16 cellular contexts compared by ENCODE assay signal in the genomic region with DNA sequence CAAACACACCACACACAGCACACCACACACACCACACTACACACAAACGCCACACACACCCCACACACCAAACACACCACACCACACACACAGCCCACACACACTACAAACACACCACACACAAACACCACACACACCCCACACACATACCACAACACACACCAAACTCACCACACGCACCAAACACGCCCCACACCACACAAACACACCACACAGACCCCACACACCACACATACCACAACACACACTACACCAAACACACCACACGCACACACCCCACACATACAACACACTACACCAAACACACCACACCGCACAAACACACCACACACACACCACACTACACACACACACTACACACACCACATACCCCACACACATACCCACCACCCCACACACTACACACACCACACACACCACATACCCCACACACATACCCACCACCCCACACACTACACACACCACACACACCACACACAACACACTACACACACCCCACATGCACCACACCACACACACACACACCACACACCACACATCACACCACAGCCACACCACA.
DNase-seq lines count a peak whose midpoint lies in the region; ATAC-seq and TF ChIP-seq lines count a peak whose summit lies in the region.
"Had no signal": no experiment of that assay in that cellular context is flagged by ENCODE, and none has a peak within 500 bp of the region (broad histone marks: within the 10 kb centered on the region; RNA-seq: fewer than 3 reads in every experiment).

No MANE protein-coding gene starts in this region.

- H3K9me3 Mint-ChIP-seq in activated CD4-positive, alpha-beta T cell treated with anti-CD3 and anti-CD28 coated beads for 36 hours (ENCODE audit: low read depth): no peaks in the 10 kb centered on the region
- H3K9me3 Mint-ChIP-seq in activated T-helper 17 cell treated with anti-CD3 and anti-CD28 coated beads, Interleukin-2, amount 50 U/mL, for 72 hours: no peaks in the 10 kb centered on the region
- H3K9me3 Mint-ChIP-seq in stimulated activated naive B cell treated with anti-CD40 and anti-IgM and Interleukin-4, amounts not matched to agents 10 μg/mL and 1 μg/mL and 100 μg/mL, for 72 hours: peaks cover 2 to 5% of the 10 kb centered on the region in 2 donors
- no peaks in the 10 kb centered on the region for H3K9me3 Mint-ChIP-seq in chondrocyte (ENCODE audit: low read depth)
- H3K9me3 Mint-ChIP-seq: activated naive CD4-positive, alpha-beta T cell treated with anti-CD3 and anti-CD28 coated beads, Interleukin-2, amount 10 ng/mL, durations not matched to agents 7 days and 5 days had no signal

- H3K4me1 Mint-ChIP-seq in activated CD4-positive, alpha-beta T cell treated with anti-CD3 and anti-CD28 coated beads for 36 hours: peaks cover 29% of the 10 kb centered on the region
- peaks cover 13% of the 10 kb centered on the region for H3K4me1 Mint-ChIP-seq in activated T-helper 17 cell treated with anti-CD3 and anti-CD28 coated beads, Interleukin-2, amount 50 U/mL, for 72 hours
- H3K4me1 Mint-ChIP-seq in stimulated activated naive B cell treated with anti-CD40 and anti-IgM and Interleukin-4, amounts not matched to agents 10 μg/mL and 1 μg/mL and 100 μg/mL, for 72 hours: peaks cover 17 to 33% of the 10 kb centered on the region in 2 donors
- H3K4me1 Mint-ChIP-seq in chondrocyte (ENCODE audit: low read depth): peaks cover 32% of the 10 kb centered on the region

- no peak overlapping the region for H3K4me3 Mint-ChIP-seq in activated CD4-positive, alpha-beta T cell treated with anti-CD3 and anti-CD28 coated beads for 36 hours
- peak overlapping the region; percentile 49 for H3K4me3 Mint-ChIP-seq in activated T-helper 17 cell treated with anti-CD3 and anti-CD28 coated beads, Interleukin-2, amount 50 U/mL, for 72 hours
- peak overlapping the region; percentile 54 to 56 for H3K4me3 Mint-ChIP-seq in stimulated activated naive B cell treated with anti-CD40 and anti-IgM and Interleukin-4, amounts not matched to agents 10 μg/mL and 1 μg/mL and 100 μg/mL, for 72 hours
- no peak overlapping the region for H3K4me3 Mint-ChIP-seq in chondrocyte (ENCODE audit: unreplicated experiment)

- no peaks in the 10 kb centered on the region for H3K27me3 ChIP-seq in SJCRH30
- H3K27me3 ChIP-seq: SJSA1 had no signal

- CTCF ChIA-PET in activated CD4-positive, alpha-beta T cell treated with anti-CD3 and anti-CD28 coated beads for 36 hours (lab: Charles Lee): interaction anchor here (1.2 kb wide), 1 partner anchor 9 kb away, joined by 3 read pairs; no protein-coding TSS in a partner anchor

- ATAC-seq in activated CD4-positive, alpha-beta T cell treated with anti-CD3 and anti-CD28 coated beads for 36 hours: peak; percentile 4
- no peak for ATAC-seq in activated T-helper 17 cell treated with anti-CD3 and anti-CD28 coated beads, Interleukin-2, amount 50 U/mL, for 72 hours (replicated peaks)
- ATAC-seq in stimulated activated naive B cell treated with anti-CD40 and anti-IgM and Interleukin-4, amounts not matched to agents 10 μg/mL and 1 μg/mL and 100 μg/mL, for 72 hours (replicated peaks): no peak
- no peak for ATAC-seq in GM18519 (IDR thresholded peaks at IDR 0.05; ENCODE audit: low FRiP score, unreplicated experiment)

- H3K27ac Mint-ChIP-seq in activated CD4-positive, alpha-beta T cell treated with anti-CD3 and anti-CD28 coated beads for 36 hours: no peak overlapping the region
- H3K27ac Mint-ChIP-seq in activated T-helper 17 cell treated with anti-CD3 and anti-CD28 coated beads, Interleukin-2, amount 50 U/mL, for 72 hours: no peak overlapping the region
- H3K27ac Mint-ChIP-seq in stimulated activated naive B cell treated with anti-CD40 and anti-IgM and Interleukin-4, amounts not matched to agents 10 μg/mL and 1 μg/mL and 100 μg/mL, for 72 hours: no peak overlapping the region
- no peak overlapping the region for H3K27ac Mint-ChIP-seq in chondrocyte (ENCODE audit: unreplicated experiment)
- H3K27ac Mint-ChIP-seq: activated naive CD4-positive, alpha-beta T cell treated with anti-CD3 and anti-CD28 coated beads, Interleukin-2, amount 10 ng/mL, durations not matched to agents 7 days and 5 days had no signal

- intact Hi-C loops in activated CD4-positive, alpha-beta T cell treated with anti-CD3 and anti-CD28 coated beads for 36 hours (cut with DNase I, micrococcal nuclease): loop anchor here in 1 of 2 experiments (10.0 kb wide), 1 partner anchor 58 kb away; no protein-coding TSS in a partner anchor

- H3K9me3 ChIP-seq in iPS-18c (ENCODE audit: control insufficient read depth, insufficient read depth, low read length) (no peaks in the 10 kb centered on the region), SJCRH30 (replicated peaks) (0 out of 2 replicates have a peak, but pooled peaks cover 3% of the 10 kb centered on the region)
- H3K9me3 ChIP-seq: colonic mucosa, lower lobe of right lung, SJSA1 had no signal

- no peaks in the 10 kb centered on the region for H3K36me3 ChIP-seq in SJCRH30
- H3K36me3 ChIP-seq: colonic mucosa, lower lobe of right lung, SJSA1 had no signal

- no peak overlapping the region for H3K27ac ChIP-seq in SJCRH30
- H3K27ac ChIP-seq: colonic mucosa, lower lobe of right lung, SJSA1 had no signal

- peaks cover 64% of the 10 kb centered on the region for H3K27me3 Mint-ChIP-seq in activated CD4-positive, alpha-beta T cell treated with anti-CD3 and anti-CD28 coated beads for 36 hours
- H3K27me3 Mint-ChIP-seq in activated T-helper 17 cell treated with anti-CD3 and anti-CD28 coated beads, Interleukin-2, amount 50 U/mL, for 72 hours: peaks cover 38% of the 10 kb centered on the region
- H3K27me3 Mint-ChIP-seq in stimulated activated naive B cell treated with anti-CD40 and anti-IgM and Interleukin-4, amounts not matched to agents 10 μg/mL and 1 μg/mL and 100 μg/mL, for 72 hours: peaks cover 81 to 82% of the 10 kb centered on the region in 2 donors
- H3K27me3 Mint-ChIP-seq in chondrocyte (ENCODE audit: low read depth): peaks cover 50% of the 10 kb centered on the region

- no peak for TF ChIP-seq CTCF in chondrocyte (IDR thresholded peaks at IDR 0.05)

- peaks cover 11% of the 10 kb centered on the region for H3K4me1 ChIP-seq in SJCRH30

- no peak for DNase-seq in activated CD4-positive, alpha-beta T cell treated with anti-CD3 and anti-CD28 coated beads for 36 hours
- DNase-seq in activated CD4-positive, alpha-beta T cell treated with anti-CD3 and anti-CD28 coated beads, Interleukin-2, amount 50 U/mL, for 48 hours: no peak
- DNase-seq in stimulated activated naive B cell treated with anti-CD40 and anti-IgM and Interleukin-4, amounts not matched to agents 10 μg/mL and 1 μg/mL and 100 μg/mL, for 72 hours: no peak
- no peak for DNase-seq in chondrocyte (ENCODE audit: low spot score)
- no peak for DNase-seq in SJCRH30
- DNase-seq: activated naive CD4-positive, alpha-beta T cell treated with anti-CD3 and anti-CD28 coated beads, Interleukin-2, amount 10 ng/mL, durations not matched to agents 7 days and 5 days; colonic mucosa; foreskin melanocyte; lower lobe of right lung; NCI-H1105; NCI-H526 treated with DMSO at 0.1 percent for 48 hours; stimulated activated CD4-positive, alpha-beta T cell treated with anti-CD3 and anti-CD28 coated beads, Interleukin-4, amount 100 ng/mL, for 4 hours had no signal

- POLR2A ChIA-PET in activated CD4-positive, alpha-beta T cell treated with anti-CD3 and anti-CD28 coated beads for 36 hours (lab: Charles Lee): no interaction called here

- H3K36me3 Mint-ChIP-seq in activated CD4-positive, alpha-beta T cell treated with anti-CD3 and anti-CD28 coated beads for 36 hours (ENCODE audit: low read depth): no peaks in the 10 kb centered on the region
- no peaks in the 10 kb centered on the region for H3K36me3 Mint-ChIP-seq in activated T-helper 17 cell treated with anti-CD3 and anti-CD28 coated beads, Interleukin-2, amount 50 U/mL, for 72 hours (ENCODE audit: low read depth)
- H3K36me3 Mint-ChIP-seq in stimulated activated naive B cell treated with anti-CD40 and anti-IgM and Interleukin-4, amounts not matched to agents 10 μg/mL and 1 μg/mL and 100 μg/mL, for 72 hours: peaks cover 4 to 7% of the 10 kb centered on the region in 2 donors
- H3K36me3 Mint-ChIP-seq in chondrocyte (ENCODE audit: low read depth): peaks cover 4% of the 10 kb centered on the region

- H3K4me3 ChIP-seq in iPS-18c (ENCODE audit: insufficient read depth, low read depth, low read length): peak overlapping the region; percentile 44; the same call in 1 of the 2 replicates
- no peak overlapping the region for H3K4me3 ChIP-seq in SJCRH30
- H3K4me3 ChIP-seq: SJSA1 had no signal

Comparison
In these comparisons a context has a peak if more than half of its experiments do, and no peak if none do; other contexts are left out.
1. H3K4me3 Mint-ChIP-seq: peak in activated T-helper 17 cell treated with anti-CD3 and anti-CD28 coated beads, Interleukin-2, amount 50 U/mL, for 72 hours (single experiment) and stimulated activated naive B cell treated with anti-CD40 and anti-IgM and Interleukin-4, amounts not matched to agents 10 μg/mL and 1 μg/mL and 100 μg/mL, for 72 hours (2 of 2); none in activated CD4-positive, alpha-beta T cell treated with anti-CD3 and anti-CD28 coated beads for 36 hours (single experiment) and chondrocyte (single experiment).